ENCODE assay signal across 8 cellular contexts in the genomic region with DNA sequence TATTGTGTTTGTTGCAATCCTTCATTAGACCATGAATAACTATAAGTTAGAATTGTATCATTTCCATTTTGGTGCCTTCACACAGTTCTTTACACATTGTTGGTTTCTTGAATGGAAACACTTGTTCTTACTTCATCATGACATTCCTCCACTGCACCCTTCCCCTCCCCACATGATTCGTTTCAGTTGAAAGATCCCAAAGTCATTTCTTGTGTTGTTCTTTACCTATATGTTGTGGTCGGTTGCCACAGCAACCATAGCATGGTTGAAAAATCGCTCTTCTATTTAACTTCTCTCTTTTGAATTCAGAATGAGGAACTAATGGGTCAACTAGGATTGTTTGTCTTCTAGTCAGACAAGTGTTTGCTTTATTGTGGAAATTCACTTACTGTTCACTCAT.
DNase-seq lines count a peak whose midpoint lies in the region; ATAC-seq and TF ChIP-seq lines count a peak whose summit lies in the region.

No MANE protein-coding gene starts in this region.

- peaks cover 30% of the 10 kb centered on the region for H3K4me1 ChIP-seq in DOHH2 (ENCODE audit: control insufficient read depth, low read length)

- in situ Hi-C loops in KBM-7 (cut with MboI; ENCODE audit: low pct_unique_long_range_greater_than_20kb, low sequenced_read_pairs) = no loop called here

- no peaks in the 10 kb centered on the region for H3K9me3 ChIP-seq in DOHH2 (ENCODE audit: control insufficient read depth, insufficient read depth, low read length)

- no peaks in the 10 kb centered on the region for H3K27me3 ChIP-seq in DOHH2 (ENCODE audit: control insufficient read depth, low read length)

- no peaks in the 10 kb centered on the region for H3K79me2 ChIP-seq in DOHH2 (ENCODE audit: control insufficient read depth, low read length)

- DNase-seq in KBM-7 (peak; percentile 96), COR-L47 (lab: John Stamatoyannopoulos, UW) (no peak), COLO668 (lab: John Stamatoyannopoulos, UW; ENCODE audit: unreplicated experiment) (no peak)
- peak; percentile 45 for DNase-seq in activated naive CD8-positive, alpha-beta T cell treated with anti-CD3 and anti-CD28 coated beads, Interleukin-2, amount 50 U/mL, for 24 hours
- DNase-seq in stimulated activated CD4-positive, alpha-beta T cell treated with anti-CD3 and anti-CD28 coated beads, Interleukin-1b, Interleukin-23, amount 100 ng/mL, for 48 hours = peak; percentile 52

- H3K27ac ChIP-seq in DOHH2 (ENCODE audit: low read depth, low read length) = peak overlapping the region; percentile 35

- no peaks in the 10 kb centered on the region for H3K27me3 Mint-ChIP-seq in activated naive CD8-positive, alpha-beta T cell treated with anti-CD3 and anti-CD28 coated beads, Interleukin-2, amount 50 U/mL, for 24 hours

- peak overlapping the region; percentile 97 for H3K27ac Mint-ChIP-seq in activated naive CD8-positive, alpha-beta T cell treated with anti-CD3 and anti-CD28 coated beads, Interleukin-2, amount 50 U/mL, for 24 hours

- ATAC-seq in GM21423 (IDR thresholded peaks at IDR 0.05; ENCODE audit: unreplicated experiment) (peak; percentile 88), GM19324 (IDR thresholded peaks at IDR 0.05; ENCODE audit: low FRiP score, unreplicated experiment) (no peak)
- ATAC-seq in activated naive CD8-positive, alpha-beta T cell treated with anti-CD3 and anti-CD28 coated beads, Interleukin-2, amount 50 U/mL, for 24 hours = peak; percentile 69

- H3K4me3 ChIP-seq in DOHH2 (ENCODE audit: low read length) = peak overlapping the region; percentile 1; the same call in 1 of the 2 replicates

- H4K20me1 ChIP-seq in DOHH2 (ENCODE audit: control insufficient read depth, insufficient read depth, low read depth, low read length) = no peaks in the 10 kb centered on the region

- TF ChIP-seq CTCF in DOHH2 (IDR thresholded peaks at IDR 0.05; ENCODE audit: low read depth, low read length, poor library complexity, severe bottlenecking) = no peak

- H3K4me1 Mint-ChIP-seq in activated naive CD8-positive, alpha-beta T cell treated with anti-CD3 and anti-CD28 coated beads, Interleukin-2, amount 50 U/mL, for 24 hours = peaks cover 77% of the 10 kb centered on the region

- H3F3A ChIP-seq in DOHH2 (ENCODE audit: control insufficient read depth, insufficient read depth) = no peaks in the 10 kb centered on the region

- H3K4me2 ChIP-seq in DOHH2 (ENCODE audit: low read length) = peak overlapping the region; percentile 47

- no peaks in the 10 kb centered on the region for H3K9me2 ChIP-seq in DOHH2 (replicated peaks; ENCODE audit: control insufficient read depth, low read length)

- peak overlapping the region; percentile 48 for H3K4me3 Mint-ChIP-seq in activated naive CD8-positive, alpha-beta T cell treated with anti-CD3 and anti-CD28 coated beads, Interleukin-2, amount 50 U/mL, for 24 hours

- peaks cover 3% of the 10 kb centered on the region for H3K9me3 Mint-ChIP-seq in activated naive CD8-positive, alpha-beta T cell treated with anti-CD3 and anti-CD28 coated beads, Interleukin-2, amount 50 U/mL, for 24 hours

- peaks cover 42% of the 10 kb centered on the region for H3K36me3 Mint-ChIP-seq in activated naive CD8-positive, alpha-beta T cell treated with anti-CD3 and anti-CD28 coated beads, Interleukin-2, amount 50 U/mL, for 24 hours (ENCODE audit: low read depth)

- H3K36me3 ChIP-seq in DOHH2 (ENCODE audit: control insufficient read depth, low read length) = no peaks in the 10 kb centered on the region

Comparison
In these comparisons a context has a peak if more than half of its experiments do, and no peak if none do; other contexts are left out.
1. DNase-seq: peak in KBM-7 (single experiment), activated naive CD8-positive, alpha-beta T cell treated with anti-CD3 and anti-CD28 coated beads, Interleukin-2, amount 50 U/mL, for 24 hours (single experiment) and stimulated activated CD4-positive, alpha-beta T cell treated with anti-CD3 and anti-CD28 coated beads, Interleukin-1b, Interleukin-23, amount 100 ng/mL, for 48 hours (single experiment); none in COR-L47 (single experiment) and COLO668 (single experiment).